ENCODE assay signal across 14 cellular contexts in the genomic region with DNA sequence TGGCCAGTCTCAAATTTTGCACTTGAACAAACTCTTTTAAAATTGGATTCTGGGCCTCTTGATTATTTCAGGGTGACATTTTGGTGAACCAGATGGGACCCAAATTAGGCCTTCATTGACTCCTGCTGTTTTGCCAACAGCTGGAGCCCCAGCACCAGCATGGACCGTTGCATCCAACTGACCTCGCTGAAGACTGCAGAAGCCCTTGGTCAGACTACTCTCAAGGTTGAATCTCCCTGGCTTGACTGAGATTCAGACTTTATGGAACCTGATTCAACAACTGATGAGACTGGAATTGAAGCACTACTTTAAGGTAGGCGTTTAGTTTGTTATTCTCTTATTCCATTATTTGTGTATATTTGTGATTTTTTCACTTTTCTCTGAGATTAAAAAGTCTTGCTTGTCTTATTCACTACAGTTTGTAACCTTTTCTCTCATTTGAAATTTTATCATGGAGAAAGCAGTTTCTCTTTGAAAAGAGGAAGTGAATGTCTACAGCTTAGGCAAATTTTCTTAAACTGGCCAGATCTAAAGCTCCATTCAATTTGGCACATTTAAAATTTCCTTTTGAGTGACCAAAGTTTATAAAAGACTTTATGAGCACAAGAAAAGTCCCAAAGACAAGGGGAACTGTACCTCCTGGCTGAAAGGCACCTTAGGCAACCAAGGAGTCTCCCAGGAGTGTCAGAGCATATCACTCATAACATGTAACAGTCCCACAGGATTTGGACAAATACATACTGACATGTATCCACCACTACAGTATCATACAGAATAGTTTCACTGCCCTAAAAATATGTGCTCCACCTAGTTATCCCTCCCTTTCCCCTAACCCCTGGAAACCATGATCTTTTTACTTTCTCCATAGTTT.
DNase-seq lines count a peak whose midpoint lies in the region; ATAC-seq and TF ChIP-seq lines count a peak whose summit lies in the region.
"Had no signal": no experiment of that assay in that cellular context is flagged by ENCODE, and none has a peak within 500 bp of the region (broad histone marks: within the 10 kb centered on the region; RNA-seq: fewer than 3 reads in every experiment).

No MANE protein-coding gene starts in this region.

- no peak overlapping the region for H3K4me3 ChIP-seq in GM12865 (ENCODE audit: low read depth, low read length)
- H3K4me3 ChIP-seq: mucosa of descending colon, smooth muscle cell, stomach had no signal

- peak; percentile 59 for ATAC-seq in GM19463 (IDR thresholded peaks at IDR 0.05; ENCODE audit: unreplicated experiment)
- ATAC-seq in HG03135 (IDR thresholded peaks at IDR 0.05; ENCODE audit: unreplicated experiment) = peak; percentile 71
- no peak for ATAC-seq in activated CD4-positive, CD25-positive, alpha-beta regulatory T cell treated with anti-CD3 and anti-CD28 coated beads, Interleukin-2, amount 50 U/mL, for 24 hours
- ATAC-seq: mucosa of descending colon had no signal

- no peak for TF ChIP-seq CTCF in GM12865 (IDR thresholded peaks at IDR 0.05; ENCODE audit: insufficient read depth, low read depth, low read length, missing control alignments)

- DNase-seq in GM12865 (ENCODE audit: low read depth) (peak; percentile 28), RPMI8226 (peak; percentile 41), C1 segment of cervical spinal cord (lab: John Stamatoyannopoulos, UW) (no peak), SHP77 treated with DMSO at 0.1 percent for 48 hours (lab: John Stamatoyannopoulos, UW) (no peak), NCI-H2029 (lab: John Stamatoyannopoulos, UW) (no peak)
- DNase-seq: central memory CD4-positive, alpha-beta T cell; glutamatergic neuron; mucosa of descending colon; NCI-H2081; stomach had no signal

Comparison
In these comparisons a context has a peak if more than half of its experiments do, and no peak if none do; other contexts are left out.
1. DNase-seq: peak in GM12865 (single experiment) and RPMI8226 (single experiment); none in C1 segment of cervical spinal cord (0 of 14), SHP77 treated with DMSO at 0.1 percent for 48 hours (single experiment) and NCI-H2029 (single experiment).
2. ATAC-seq: peak in GM19463 (single experiment) and HG03135 (single experiment); none in activated CD4-positive, CD25-positive, alpha-beta regulatory T cell treated with anti-CD3 and anti-CD28 coated beads, Interleukin-2, amount 50 U/mL, for 24 hours (0 of 2).